ENCODE assay signal across 13 cellular contexts in genomic region chr11:33598426-33599069, GRCh38.
A peak's percentile ranks its signal among the peaks of the same experiment; 100 is the strongest.
DNase-seq lines count a peak whose midpoint lies in the region; ATAC-seq and TF ChIP-seq lines count a peak whose summit lies in the region.
"Had no signal": no experiment of that assay in that cellular context is flagged by ENCODE, and none has a peak within 500 bp of the region (broad histone marks: within the 10 kb centered on the region; RNA-seq: fewer than 3 reads in every experiment).

No MANE protein-coding gene starts in this region.

- peaks cover 19% of the 10 kb centered on the region for H3K27me3 Mint-ChIP-seq in activated CD4-positive, alpha-beta T cell treated with anti-CD3 and anti-CD28 coated beads for 36 hours

- no peak for ATAC-seq in activated CD4-positive, alpha-beta T cell treated with anti-CD3 and anti-CD28 coated beads for 36 hours
- no peak for ATAC-seq in GM21576 (IDR thresholded peaks at IDR 0.05; ENCODE audit: unreplicated experiment)
- ATAC-seq in right cardiac atrium = no peak
- ATAC-seq: heart right ventricle had no signal

- no peaks in the 10 kb centered on the region for H3K79me2 ChIP-seq in OCI-LY3 (ENCODE audit: low read length)

- peaks cover 5% of the 10 kb centered on the region for H3K9me3 Mint-ChIP-seq in activated CD4-positive, alpha-beta T cell treated with anti-CD3 and anti-CD28 coated beads for 36 hours (ENCODE audit: low read depth)

- no peak overlapping the region for H2AFZ ChIP-seq in OCI-LY3 (ENCODE audit: low read depth, low read length)

- DNase-seq in DMS153 treated with DMSO at 0.1 percent for 48 hours (lab: John Stamatoyannopoulos, UW; ENCODE audit: unreplicated experiment) (peak; percentile 76), NCI-H146 (lab: John Stamatoyannopoulos, UW) (peak; percentile 72), kidney tubule cell (ENCODE audit: low spot score) (peak; percentile 15), right cardiac atrium (no peak)
- DNase-seq in activated CD4-positive, alpha-beta T cell treated with anti-CD3 and anti-CD28 coated beads for 36 hours = no peak
- no peak for DNase-seq in activated naive CD4-positive, alpha-beta T cell treated with Interleukin-2 at 50 U/mL for 16 hours
- DNase-seq: activated T-cell treated with anti-CD3 and anti-CD28 coated beads, Interleukin-2, amount 50 U/mL, for 24 hours; heart right ventricle; stimulated activated naive CD4-positive, alpha-beta T cell treated with Interleukin-2 at 50 U/mL for 16 hours had no signal

- H3K4me3 Mint-ChIP-seq in activated CD4-positive, alpha-beta T cell treated with anti-CD3 and anti-CD28 coated beads for 36 hours = no peak overlapping the region
- H3K4me3 Mint-ChIP-seq: activated T-cell treated with anti-CD3 and anti-CD28 coated beads, Interleukin-2, amount 50 U/mL, for 24 hours had no signal

- no peak overlapping the region for H3K9ac ChIP-seq in OCI-LY3 (ENCODE audit: low read length)

- H3K36me3 Mint-ChIP-seq in activated CD4-positive, alpha-beta T cell treated with anti-CD3 and anti-CD28 coated beads for 36 hours (ENCODE audit: low read depth) = no peaks in the 10 kb centered on the region

- no peak for TF ChIP-seq CTCF in OCI-LY3 (IDR thresholded peaks at IDR 0.05; ENCODE audit: low read depth, low read length)

- H3K4me1 ChIP-seq in OCI-LY3 (ENCODE audit: low read length) (0 out of 2 replicates have a peak, but pooled peaks cover 5% of the 10 kb centered on the region), right cardiac atrium (ENCODE audit: control insufficient read depth, insufficient read depth, low read length) (no peaks in the 10 kb centered on the region)
- H3K4me1 ChIP-seq: heart right ventricle, prostate gland had no signal

- H3K9me3 ChIP-seq in OCI-LY3 (ENCODE audit: insufficient read depth, low read length) = 0 out of 2 replicates have a peak, but pooled peaks cover 6% of the 10 kb centered on the region
- H3K9me3 ChIP-seq in right cardiac atrium (ENCODE audit: control insufficient read depth, low read length) = no peaks in the 10 kb centered on the region
- H3K9me3 ChIP-seq: prostate gland had no signal

- intact Hi-C loops in activated CD4-positive, alpha-beta T cell treated with anti-CD3 and anti-CD28 coated beads for 36 hours (cut with DNase I, micrococcal nuclease) = no loop called here
- intact Hi-C loops in right cardiac atrium (cut with DNase I) = no loop called here

- H3K27ac Mint-ChIP-seq in activated CD4-positive, alpha-beta T cell treated with anti-CD3 and anti-CD28 coated beads for 36 hours = no peak overlapping the region
- H3K27ac Mint-ChIP-seq: activated T-cell treated with anti-CD3 and anti-CD28 coated beads, Interleukin-2, amount 50 U/mL, for 24 hours had no signal

- CTCF ChIA-PET in activated CD4-positive, alpha-beta T cell treated with anti-CD3 and anti-CD28 coated beads for 36 hours (lab: Charles Lee) = no interaction called here

- H3K4me1 Mint-ChIP-seq in activated CD4-positive, alpha-beta T cell treated with anti-CD3 and anti-CD28 coated beads for 36 hours = no peaks in the 10 kb centered on the region

- WGBS in right cardiac atrium = 70% methylated on average over 19 of the region's 19 CpGs

- H3K27me3 ChIP-seq in OCI-LY3 (ENCODE audit: low read depth, low read length) (peaks cover 70% of the 10 kb centered on the region), right cardiac atrium (ENCODE audit: control insufficient read depth, insufficient read depth) (no peaks in the 10 kb centered on the region)

- peak overlapping the region; percentile 29 for H3K4me2 ChIP-seq in OCI-LY3 (ENCODE audit: low read length)

- H3K4me3 ChIP-seq in OCI-LY3 (ENCODE audit: low read length) = no peak overlapping the region
- H3K4me3 ChIP-seq in right cardiac atrium (ENCODE audit: low read length) = no peak overlapping the region
- H3K4me3 ChIP-seq: heart right ventricle, prostate gland, SK-N-MC had no signal

- no peak overlapping the region for H3K27ac ChIP-seq in OCI-LY3 (ENCODE audit: low read length)
- H3K27ac ChIP-seq in right cardiac atrium (ENCODE audit: low read length) = no peak overlapping the region
- H3K27ac ChIP-seq: heart right ventricle, prostate gland, SK-N-MC had no signal

- POLR2A ChIA-PET in activated CD4-positive, alpha-beta T cell treated with anti-CD3 and anti-CD28 coated beads for 36 hours (lab: Charles Lee) = no interaction called here

- no peaks in the 10 kb centered on the region for H3K36me3 ChIP-seq in OCI-LY3 (replicated peaks; ENCODE audit: low read depth, low read length)
- H3K36me3 ChIP-seq: heart right ventricle, prostate gland had no signal

- no peaks in the 10 kb centered on the region for H4K20me1 ChIP-seq in OCI-LY3 (ENCODE audit: insufficient read depth, low read length)

Comparison
In these comparisons a context has a peak if more than half of its experiments do, and no peak if none do; other contexts are left out.
1. DNase-seq: peak in DMS153 treated with DMSO at 0.1 percent for 48 hours (single experiment), NCI-H146 (single experiment) and kidney tubule cell (single experiment); none in activated CD4-positive, alpha-beta T cell treated with anti-CD3 and anti-CD28 coated beads for 36 hours (single experiment), activated naive CD4-positive, alpha-beta T cell treated with Interleukin-2 at 50 U/mL for 16 hours (single experiment) and right cardiac atrium (0 of 3).